In genomic region chr16:89315791-89316581, GRCh38 we compare ENCODE assay signal across 9 cellular contexts.
A peak's percentile ranks its signal among the peaks of the same experiment; 100 is the strongest.
DNase-seq lines count a peak whose midpoint lies in the region; ATAC-seq and TF ChIP-seq lines count a peak whose summit lies in the region.
"Had no signal": no experiment of that assay in that cellular context is flagged by ENCODE, and none has a peak within 500 bp of the region (broad histone marks: within the 10 kb centered on the region; RNA-seq: fewer than 3 reads in every experiment).

No MANE protein-coding gene starts in this region.

- H3K36me3 ChIP-seq in endodermal cell (ENCODE audit: control insufficient read depth, insufficient read depth, low read length) = peaks cover 30% of the 10 kb centered on the region
- peaks cover 5 to 15% of the 10 kb centered on the region in 2 donors for H3K36me3 ChIP-seq in psoas muscle (ENCODE audit: insufficient read depth in 1 of 2, low read depth in 1 of 2)

- intact Hi-C loops in psoas muscle (cut with DNase I) = no loop called here

- H3K4me3 ChIP-seq in endodermal cell (ENCODE audit: low read length) = no peak overlapping the region
- no peak overlapping the region for H3K4me3 ChIP-seq in psoas muscle

- no peak overlapping the region for H3K4me3 Mint-ChIP-seq in endodermal cell
- H3K4me3 Mint-ChIP-seq: nephron had no signal

- H3K27ac Mint-ChIP-seq in endodermal cell = peak overlapping the region; percentile 68

- H3K9me3 Mint-ChIP-seq in endodermal cell = no peaks in the 10 kb centered on the region
- H3K9me3 Mint-ChIP-seq: nephron had no signal

- no peaks in the 10 kb centered on the region for H3K27me3 ChIP-seq in endodermal cell (ENCODE audit: control insufficient read depth, insufficient read depth, low read length, poor library complexity, severe bottlenecking)
- H3K27me3 ChIP-seq in psoas muscle (ENCODE audit: insufficient read depth in 3 of 3, low read length in 2 of 3) = no peaks in the 10 kb centered on the region

- no peak overlapping the region for H3K27ac ChIP-seq in endodermal cell (ENCODE audit: low read depth, low read length)
- H3K27ac ChIP-seq in psoas muscle = peak overlapping the region; percentile 71

- WGBS in endodermal cell (ENCODE audit: insufficient coverage in 1 of 2, insufficient read length in 1 of 2), 2 experiments = 91 to 93% methylated on average over 11 to 20 of the region's 20 CpGs
- 60 to 62% (median 61%) methylated on average over 20 of the region's 20 CpGs for WGBS in psoas muscle, 3 donors

- no peaks in the 10 kb centered on the region for H3K9me3 ChIP-seq in endodermal cell (ENCODE audit: control insufficient read depth, low read length)
- H3K9me3 ChIP-seq in psoas muscle = no peaks in the 10 kb centered on the region

- no peaks in the 10 kb centered on the region for H3K27me3 Mint-ChIP-seq in endodermal cell (ENCODE audit: insufficient read depth)

- H3K36me3 Mint-ChIP-seq in endodermal cell (ENCODE audit: low read depth) = peaks cover 30% of the 10 kb centered on the region

- no peak for TF ChIP-seq CTCF in endodermal cell (conservative IDR thresholded peaks at IDR 0.05)
- no peak for TF ChIP-seq CTCF in psoas muscle (IDR thresholded peaks at IDR 0.05)

- DNase-seq in CMK (ENCODE audit: low read depth) (peak; percentile 25), Kasumi-1 (lab: John Stamatoyannopoulos, UW) (peak; percentile 91 to 92), endodermal cell (no peak), psoas muscle (no peak), cortex of kidney (lab: John Stamatoyannopoulos, UW) (no peak)
- DNase-seq in activated CD4-positive, alpha-beta T cell treated with anti-CD3 and anti-CD28 coated beads, Interleukin-2, amount 50 U/mL, for 48 hours = peak; percentile 72 to 79

- H3K4me1 ChIP-seq in endodermal cell (ENCODE audit: control insufficient read depth, insufficient read depth, low read length) = peaks cover 11% of the 10 kb centered on the region
- peaks cover 77% of the 10 kb centered on the region for H3K4me1 ChIP-seq in psoas muscle

- ATAC-seq in psoas muscle (peak in 1 of 4 donors; percentile 27), GM19023 (IDR thresholded peaks at IDR 0.05; ENCODE audit: unreplicated experiment) (no peak), HG03442 (IDR thresholded peaks at IDR 0.05; ENCODE audit: unreplicated experiment) (no peak)

- H3K9ac ChIP-seq in endodermal cell (ENCODE audit: extremely low read depth, low read length, poor library complexity, severe bottlenecking) = no peak overlapping the region

- peaks cover 48% of the 10 kb centered on the region for H3K4me1 Mint-ChIP-seq in endodermal cell

Comparison
In these comparisons a context has a peak if more than half of its experiments do, and no peak if none do; other contexts are left out.
1. DNase-seq: peak in CMK (single experiment), Kasumi-1 (2 of 2) and activated CD4-positive, alpha-beta T cell treated with anti-CD3 and anti-CD28 coated beads, Interleukin-2, amount 50 U/mL, for 48 hours (2 of 2); none in endodermal cell (single experiment), psoas muscle (0 of 2) and cortex of kidney (single experiment).